In the genomic region with DNA sequence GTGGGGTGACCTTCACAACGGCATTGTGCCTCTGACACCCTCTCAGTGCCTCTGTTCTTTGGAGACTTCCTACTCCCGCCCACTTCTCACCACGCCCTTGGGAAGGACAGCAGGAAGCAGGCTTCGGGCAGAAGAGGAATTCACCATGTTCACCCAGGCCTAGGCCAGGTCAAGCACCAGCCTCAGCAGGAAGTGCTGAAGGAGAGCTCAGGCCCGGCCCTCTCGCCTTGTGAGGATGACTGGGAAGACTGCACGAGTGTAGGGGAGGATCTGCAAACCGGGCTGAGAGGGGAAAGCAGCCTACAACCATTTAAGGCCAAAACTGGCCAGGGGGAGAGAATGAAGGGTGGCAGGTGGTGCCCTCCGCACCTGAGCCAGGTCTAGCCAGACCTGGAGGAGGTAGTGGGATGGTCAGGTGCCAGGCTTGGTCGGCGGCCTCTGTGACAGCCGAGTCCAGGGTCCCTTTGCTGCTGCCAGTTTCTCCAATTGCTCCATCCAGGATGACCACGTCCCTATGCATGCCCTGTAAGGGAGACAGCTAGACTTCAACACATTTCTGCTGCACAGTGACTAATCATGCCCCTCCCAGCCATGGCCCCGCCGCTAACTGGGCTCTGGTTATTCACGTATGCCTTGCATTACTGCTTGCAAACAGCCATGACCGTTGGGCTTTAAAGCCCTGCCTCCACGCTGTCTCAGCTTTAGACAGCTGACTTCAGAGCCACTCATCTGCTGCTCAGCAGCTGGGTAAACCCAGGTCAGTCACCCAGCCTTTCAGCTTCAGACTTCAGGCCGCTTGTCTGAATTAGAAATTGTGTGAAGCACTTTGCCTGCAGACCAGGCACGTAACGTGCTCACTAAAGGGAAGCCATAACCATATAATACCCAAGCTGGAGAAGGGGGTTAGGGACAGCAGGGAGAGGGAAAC, we compare ENCODE assay signal across 9 cellular contexts. TPM values are rescaled to one million over a fixed set of nuclear protein-coding genes. Genes with fewer than 3 reads are reported as not detected.
DNase-seq lines count a peak whose midpoint lies in the region; ATAC-seq and TF ChIP-seq lines count a peak whose summit lies in the region.
"Had no signal": no experiment of that assay in that cellular context is flagged by ENCODE, and none has a peak within 500 bp of the region (broad histone marks: within the 10 kb centered on the region; RNA-seq: fewer than 3 reads in every experiment).

No MANE protein-coding gene starts in this region.

- H3K9ac ChIP-seq in adipocyte (ENCODE audit: low read length), result peak overlapping the region; percentile 35

- WGBS in lung, 2 donors, result 78 to 80% methylated on average over 21 of the region's 21 CpGs

- no peaks in the 10 kb centered on the region for H3K9me3 ChIP-seq in adipocyte (ENCODE audit: control insufficient read depth, low read length)
- no peaks in the 10 kb centered on the region for H3K9me3 ChIP-seq in lung (ENCODE audit: control insufficient read depth in 2 of 2, insufficient read depth in 1 of 2, low read length in 1 of 2)

- peak; percentile 81 for DNase-seq in COLO668 (lab: John Stamatoyannopoulos, UW; ENCODE audit: unreplicated experiment)
- peak; percentile 37 for DNase-seq in HT1080 (ENCODE audit: low read depth)
- peak; percentile 97 for DNase-seq in adipocyte (ENCODE audit: low read depth)
- DNase-seq in lung (ENCODE audit: low spot score), result peak; percentile 30
- DNase-seq in omental fat pad (ENCODE audit: low spot score), result no peak
- DNase-seq: NCI-H526 had no signal

- no peak for ATAC-seq in lung (ENCODE audit: insufficient read depth, low FRiP score)
- no peak for ATAC-seq in omental fat pad (ENCODE audit: low FRiP score)
- no peak for ATAC-seq in GM21528 (IDR thresholded peaks at IDR 0.05; ENCODE audit: low FRiP score, unreplicated experiment)
- ATAC-seq in GM19455 (IDR thresholded peaks at IDR 0.05; ENCODE audit: unreplicated experiment), result no peak
- no peak for ATAC-seq in GM21619 (IDR thresholded peaks at IDR 0.05; ENCODE audit: unreplicated experiment)

- H3K4me3 ChIP-seq in adipocyte (ENCODE audit: low read length) (no peak overlapping the region), lung (no peak overlapping the region)

- peaks cover 12% of the 10 kb centered on the region for H3K4me1 ChIP-seq in adipocyte (ENCODE audit: control insufficient read depth, insufficient read depth, low read length)
- no peaks in the 10 kb centered on the region for H3K4me1 ChIP-seq in lung (ENCODE audit: control insufficient read depth in 2 of 2, insufficient read depth in 2 of 2, low read length in 2 of 2)

- no peak overlapping the region for H3K27ac ChIP-seq in lung (ENCODE audit: low read depth in 1 of 2, low read length in 1 of 2)

- H3K36me3 ChIP-seq in adipocyte (ENCODE audit: control insufficient read depth, insufficient read depth, low read length, severe bottlenecking) (peaks cover 48% of the 10 kb centered on the region), lung (ENCODE audit: control insufficient read depth in 2 of 2, insufficient read depth in 2 of 2, low read length in 2 of 2) (peaks cover 19 to 43% of the 10 kb centered on the region in 2 donors)

- H3K27me3 ChIP-seq in adipocyte (replicated peaks; ENCODE audit: control insufficient read depth, insufficient read depth, low read length) (no peaks in the 10 kb centered on the region), lung (ENCODE audit: control insufficient read depth, insufficient read depth) (no peaks in the 10 kb centered on the region)

- no peak for TF ChIP-seq CTCF in lung (IDR thresholded peaks at IDR 0.05; ENCODE audit: control extremely low read depth, extremely low read depth)
- TF ChIP-seq CTCF in omental fat pad (IDR thresholded peaks at IDR 0.05), result no peak

RNA-seq across cellular contexts. Expression of a gene that starts 8.9 kb away (rescaled TPM):
- total RNA-seq in HT1080 (2014; rRNA removed; shearing (Covaris generic)), result 102 and 110 TPM in 2 replicates
- polyA plus RNA-seq in HT1080 (2015; cell fraction: cytosol; rRNA removed), result 67.3 and 77.0 TPM in 2 replicates
- polyA plus RNA-seq in HT1080 (2015; cell fraction: nucleus; rRNA removed), result 52.1 and 62.6 TPM in 2 replicates
- total RNA-seq in lung (10 to 100 TPM; 13.9 to 33.3 TPM), omental fat pad (10 to 100 TPM; 17.2 to 76.7 (median 27.0) TPM)
- 10 to 100 TPM; 38.1 to 59.1 TPM for polyA plus RNA-seq in lung

RNA-seq across cellular contexts. Expression of a gene that starts 9.2 kb away (rescaled TPM):
- 61.0 and 66.3 TPM in 2 replicates for total RNA-seq in HT1080 (2014; rRNA removed; shearing (Covaris generic))
- 55.8 and 70.0 TPM in 2 replicates for polyA plus RNA-seq in HT1080 (2015; cell fraction: cytosol; rRNA removed)
- polyA plus RNA-seq in HT1080 (2015; cell fraction: nucleus; rRNA removed), result 309 and 387 TPM in 2 replicates
- total RNA-seq in lung, result 10 to 100 TPM; 50.1 to 52.7 TPM
- 10 to 100 TPM; 12.1 to 22.9 TPM for polyA plus RNA-seq in lung
- 10 to 100 TPM; 28.5 to 54.3 (median 40.9) TPM for total RNA-seq in omental fat pad

RNA-seq across cellular contexts. Expression of a gene that starts 28.1 kb away (rescaled TPM):
- 0.07 and 0.23 TPM in 2 replicates for total RNA-seq in HT1080 (2014; rRNA removed; shearing (Covaris generic))
- 0.05 and 0.17 TPM in 2 replicates for polyA plus RNA-seq in HT1080 (2015; cell fraction: cytosol; rRNA removed)
- 2.0 and 3.1 TPM in 2 replicates for polyA plus RNA-seq in HT1080 (2015; cell fraction: nucleus; rRNA removed)
- 1 to 10 TPM in 1 of 2 donors, under 1 TPM in 1; 0.74 to 1.3 TPM for total RNA-seq in lung
- polyA plus RNA-seq in lung, result under 1 TPM; 0.23 to 0.91 TPM
- total RNA-seq in omental fat pad, result 1 to 10 TPM in 2 of 4 donors, under 1 TPM in 2; 0.37 to 1.7 (median 0.88) TPM

RNA-seq across cellular contexts. Expression of a gene that starts 50.4 kb away (rescaled TPM):
- total RNA-seq in HT1080 (2014; rRNA removed; shearing (Covaris generic)), result 73.7 and 90.5 TPM in 2 replicates
- polyA plus RNA-seq in HT1080 (2015; cell fraction: cytosol; rRNA removed), result 40.3 and 41.4 TPM in 2 replicates
- polyA plus RNA-seq in HT1080 (2015; cell fraction: nucleus; rRNA removed), result 249 and 326 TPM in 2 replicates
- total RNA-seq in lung, result 100 to 1,000 TPM; 110 to 128 TPM
- polyA plus RNA-seq in lung, result 100 to 1,000 TPM in 1 of 2 donors, 10 to 100 TPM in 1; 90.8 to 116 TPM
- 100 to 1,000 TPM; 125 to 164 (median 133) TPM for total RNA-seq in omental fat pad

RNA-seq across cellular contexts. Expression of a gene that starts 51.5 kb away (rescaled TPM):
- total RNA-seq in HT1080 (2014; rRNA removed; shearing (Covaris generic)), result 124 and 139 TPM in 2 replicates
- 119 and 160 TPM in 2 replicates for polyA plus RNA-seq in HT1080 (2015; cell fraction: cytosol; rRNA removed)
- polyA plus RNA-seq in HT1080 (2015; cell fraction: nucleus; rRNA removed), result 62.8 and 78.3 TPM in 2 replicates
- total RNA-seq in lung, result 10 to 100 TPM; 49.5 to 54.0 TPM
- 10 to 100 TPM; 15.3 to 36.4 TPM for polyA plus RNA-seq in lung
- total RNA-seq in omental fat pad, result 10 to 100 TPM; 51.6 to 73.6 (median 59.0) TPM
